ENCODE assay signal across 16 cellular contexts in the genomic region with DNA sequence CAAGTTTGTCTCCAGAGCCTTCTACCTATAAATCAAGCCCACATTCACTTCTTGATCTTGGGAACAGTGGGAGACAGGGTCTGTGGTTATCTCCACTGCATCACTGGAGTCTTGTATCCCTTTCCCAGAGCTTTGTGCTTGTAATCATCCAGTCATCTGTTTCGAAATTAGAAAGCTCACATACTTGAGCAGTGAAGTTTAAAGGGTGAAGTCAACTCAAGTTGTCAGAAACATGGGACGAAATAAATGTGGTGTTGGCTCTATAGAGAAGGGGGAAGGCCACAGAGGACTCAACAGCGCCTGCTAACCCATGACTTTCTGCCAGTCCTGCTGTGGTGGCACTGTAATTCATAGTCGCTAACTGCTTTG.
DNase-seq lines count a peak whose midpoint lies in the region; ATAC-seq and TF ChIP-seq lines count a peak whose summit lies in the region.
"Had no signal": no experiment of that assay in that cellular context is flagged by ENCODE, and none has a peak within 500 bp of the region (broad histone marks: within the 10 kb centered on the region; RNA-seq: fewer than 3 reads in every experiment).

No MANE protein-coding gene starts in this region.

- no peaks in the 10 kb centered on the region for H3K9me3 Mint-ChIP-seq in activated CD4-positive, alpha-beta T cell treated with anti-CD3 and anti-CD28 coated beads, Interleukin-2, amount 10 ng/mL, durations not matched to agents 24 days and 14 days
- no peaks in the 10 kb centered on the region for H3K9me3 Mint-ChIP-seq in stimulated activated naive CD8-positive, alpha-beta T cell treated with anti-CD3 and anti-CD28 coated beads, Interleukin-15, amount 100 ng/mL, for 72 hours
- H3K9me3 Mint-ChIP-seq: memory B cell had no signal

- H3K27me3 ChIP-seq in adipocyte (replicated peaks; ENCODE audit: control insufficient read depth, insufficient read depth, low read length) = no peaks in the 10 kb centered on the region
- H3K27me3 ChIP-seq: tibial nerve had no signal

- intact Hi-C loops in activated CD4-positive, alpha-beta T cell treated with anti-CD3 and anti-CD28 coated beads, Interleukin-2, amount 10 ng/mL, durations not matched to agents 24 days and 14 days (cut with micrococcal nuclease) = no loop called here

- no peak overlapping the region for H3K27ac Mint-ChIP-seq in activated CD4-positive, alpha-beta T cell treated with anti-CD3 and anti-CD28 coated beads, Interleukin-2, amount 10 ng/mL, durations not matched to agents 24 days and 14 days
- no peak overlapping the region for H3K27ac Mint-ChIP-seq in stimulated activated naive CD8-positive, alpha-beta T cell treated with anti-CD3 and anti-CD28 coated beads, Interleukin-15, amount 100 ng/mL, for 72 hours
- H3K27ac Mint-ChIP-seq: memory B cell had no signal

- H3K4me1 ChIP-seq in adipocyte (ENCODE audit: control insufficient read depth, insufficient read depth, low read length) = peaks cover 20% of the 10 kb centered on the region

- ATAC-seq in GM19455 (IDR thresholded peaks at IDR 0.05; ENCODE audit: unreplicated experiment) = no peak
- no peak for ATAC-seq in stimulated activated naive CD8-positive, alpha-beta T cell treated with anti-CD3 and anti-CD28 coated beads, Interleukin-15, amount 100 ng/mL, for 72 hours

- no peaks in the 10 kb centered on the region for H3K9me3 ChIP-seq in adipocyte (ENCODE audit: control insufficient read depth, low read length)
- H3K9me3 ChIP-seq: tibial nerve had no signal

- H3K4me3 ChIP-seq in adipocyte (ENCODE audit: low read length) = no peak overlapping the region
- H3K4me3 ChIP-seq in fibroblast of pulmonary artery (replicated peaks; ENCODE audit: low read depth, low read length) = no peak overlapping the region
- H3K4me3 ChIP-seq: tibial nerve had no signal

- no peak overlapping the region for H3K4me3 Mint-ChIP-seq in activated CD4-positive, alpha-beta T cell treated with anti-CD3 and anti-CD28 coated beads, Interleukin-2, amount 10 ng/mL, durations not matched to agents 24 days and 14 days
- no peak overlapping the region for H3K4me3 Mint-ChIP-seq in stimulated activated naive CD8-positive, alpha-beta T cell treated with anti-CD3 and anti-CD28 coated beads, Interleukin-15, amount 100 ng/mL, for 72 hours
- H3K4me3 Mint-ChIP-seq: memory B cell had no signal

- peaks cover 61% of the 10 kb centered on the region for H3K36me3 ChIP-seq in adipocyte (ENCODE audit: control insufficient read depth, insufficient read depth, low read length, severe bottlenecking)

- peak; percentile 6 for DNase-seq in Caki2 (ENCODE audit: low read depth)
- peak; percentile 85 for DNase-seq in adipocyte (ENCODE audit: low read depth)
- DNase-seq in fibroblast of pulmonary artery (ENCODE audit: low read depth) = peak; percentile 67
- DNase-seq in renal cortical epithelial cell (ENCODE audit: low read depth) = peak; percentile 97
- no peak for DNase-seq in activated CD4-positive, alpha-beta T cell treated with anti-CD3 and anti-CD28 coated beads, Interleukin-2, amount 10 ng/mL, durations not matched to agents 24 days and 14 days
- no peak for DNase-seq in stimulated activated naive CD8-positive, alpha-beta T cell treated with anti-CD3 and anti-CD28 coated beads, Interleukin-15, amount 100 ng/mL, for 72 hours
- no peak for DNase-seq in activated gamma-delta T cell (lab: John Stamatoyannopoulos, UW)
- DNase-seq: C1 segment of cervical spinal cord; DND-41; MV-4-11; NK-92 treated with Interleukin-12 subunit alpha and Interleukin-12 subunit beta, amount 100 ng/mL, for 24 hours; Right ventricle myocardium superior; stimulated activated CD4-positive, alpha-beta T cell treated with anti-CD3 and anti-CD28 coated beads, Interleukin-15, amount 100 ng/mL, for 24 hours had no signal

- peaks cover 4% of the 10 kb centered on the region for H3K27me3 Mint-ChIP-seq in activated CD4-positive, alpha-beta T cell treated with anti-CD3 and anti-CD28 coated beads, Interleukin-2, amount 10 ng/mL, durations not matched to agents 24 days and 14 days
- H3K27me3 Mint-ChIP-seq in stimulated activated naive CD8-positive, alpha-beta T cell treated with anti-CD3 and anti-CD28 coated beads, Interleukin-15, amount 100 ng/mL, for 72 hours = peaks cover 50% of the 10 kb centered on the region

- H3K4me1 Mint-ChIP-seq in activated CD4-positive, alpha-beta T cell treated with anti-CD3 and anti-CD28 coated beads, Interleukin-2, amount 10 ng/mL, durations not matched to agents 24 days and 14 days = no peaks in the 10 kb centered on the region
- H3K4me1 Mint-ChIP-seq in stimulated activated naive CD8-positive, alpha-beta T cell treated with anti-CD3 and anti-CD28 coated beads, Interleukin-15, amount 100 ng/mL, for 72 hours = peaks cover 31% of the 10 kb centered on the region

- no peak overlapping the region for H3K9ac ChIP-seq in adipocyte (ENCODE audit: low read length)

- no peak for TF ChIP-seq CTCF in fibroblast of pulmonary artery (IDR thresholded peaks at IDR 0.05; ENCODE audit: low read length, missing control alignments)

- in situ Hi-C loops in Caki2 (cut with HindIII; ENCODE audit: low pct_unique_long_range_greater_than_20kb, low sequenced_read_pairs) = no loop called here

- H3K36me3 Mint-ChIP-seq in activated CD4-positive, alpha-beta T cell treated with anti-CD3 and anti-CD28 coated beads, Interleukin-2, amount 10 ng/mL, durations not matched to agents 24 days and 14 days (ENCODE audit: low read depth) = no peaks in the 10 kb centered on the region
- H3K36me3 Mint-ChIP-seq: memory B cell had no signal

Comparison
In these comparisons a context has a peak if more than half of its experiments do, and no peak if none do; other contexts are left out.
1. DNase-seq: peak in Caki2 (single experiment), adipocyte (single experiment), fibroblast of pulmonary artery (single experiment) and renal cortical epithelial cell (single experiment); none in activated CD4-positive, alpha-beta T cell treated with anti-CD3 and anti-CD28 coated beads, Interleukin-2, amount 10 ng/mL, durations not matched to agents 24 days and 14 days (single experiment), stimulated activated naive CD8-positive, alpha-beta T cell treated with anti-CD3 and anti-CD28 coated beads, Interleukin-15, amount 100 ng/mL, for 72 hours (0 of 2) and activated gamma-delta T cell (single experiment).